ENCODE assay signal across 8 cellular contexts in the genomic region with DNA sequence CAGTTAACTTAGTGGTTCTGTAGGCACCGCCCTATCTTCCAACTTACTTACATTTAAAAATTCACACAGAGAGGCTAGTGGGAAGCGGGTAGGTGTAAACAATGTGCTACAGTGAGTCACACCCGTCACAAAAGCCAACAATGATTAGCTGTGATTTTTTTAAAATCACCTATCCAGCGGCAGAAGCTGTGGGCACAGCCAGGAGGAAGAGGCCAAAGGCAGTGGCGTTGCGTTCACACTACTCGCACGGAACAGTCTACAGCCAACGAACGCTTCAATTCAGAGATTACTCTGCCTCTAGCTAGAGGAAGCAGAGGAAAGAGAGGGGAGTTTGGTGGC. TPM values are rescaled to one million over a fixed set of nuclear protein-coding genes. Genes with fewer than 3 reads are reported as not detected.
A peak's percentile ranks its signal among the peaks of the same experiment; 100 is the strongest.
DNase-seq lines count a peak whose midpoint lies in the region; ATAC-seq and TF ChIP-seq lines count a peak whose summit lies in the region.

No MANE protein-coding gene starts in this region.

- TF ChIP-seq EP300 in suprapubic skin (IDR thresholded peaks at IDR 0.05) = no peak

- H3K27me3 ChIP-seq in HUES64 (ENCODE audit: insufficient read depth, low read length) (peaks cover 40% of the 10 kb centered on the region), ascending aorta (no peaks in the 10 kb centered on the region), kidney epithelial cell (ENCODE audit: control insufficient read depth, insufficient read depth, low read length) (no peaks in the 10 kb centered on the region), suprapubic skin (peaks cover 9% of the 10 kb centered on the region)

- no peaks in the 10 kb centered on the region for H3K36me3 ChIP-seq in HUES64 (ENCODE audit: insufficient read depth, low read length)
- H3K36me3 ChIP-seq in ascending aorta = no peaks in the 10 kb centered on the region
- no peaks in the 10 kb centered on the region for H3K36me3 ChIP-seq in kidney epithelial cell (ENCODE audit: control insufficient read depth, insufficient read depth, low read length)
- no peaks in the 10 kb centered on the region for H3K36me3 ChIP-seq in suprapubic skin

- 3% methylated on average over 10 of the region's 10 CpGs for WGBS in HUES64
- 2% methylated on average over 10 of the region's 10 CpGs for WGBS in suprapubic skin

- intact Hi-C loops in ascending aorta (cut with DNase I) = loop anchor here (2.0 kb wide), 1 partner anchor 1046 kb away; no protein-coding TSS in a partner anchor

- H3K9me3 ChIP-seq in HUES64 (ENCODE audit: insufficient read depth, low read depth, low read length) = no peaks in the 10 kb centered on the region
- no peaks in the 10 kb centered on the region for H3K9me3 ChIP-seq in ascending aorta
- no peaks in the 10 kb centered on the region for H3K9me3 ChIP-seq in suprapubic skin

- peak overlapping the region; percentile 70; the same call in 1 of the 2 replicates for H3K27ac ChIP-seq in HUES64 (ENCODE audit: low read depth, low read length)
- peak overlapping the region; percentile 85 to 91 for H3K27ac ChIP-seq in ascending aorta
- H3K27ac ChIP-seq in suprapubic skin = peak overlapping the region; percentile 85

- peak overlapping the region; percentile 73 for H3K9ac ChIP-seq in HUES64 (ENCODE audit: low read depth, low read length)

- no peak for TF ChIP-seq POLR2A in suprapubic skin (IDR thresholded peaks at IDR 0.05)

- DNase-seq in DMS53 treated with DMSO at 0.1 percent for 48 hours (lab: John Stamatoyannopoulos, UW; ENCODE audit: unreplicated experiment) = peak; percentile 72
- DNase-seq in ascending aorta (ENCODE audit: low spot score in 2 of 2) = no peak
- no peak for DNase-seq in kidney epithelial cell (ENCODE audit: low read depth)
- DNase-seq in suprapubic skin (ENCODE audit: low spot score in 2 of 2) = no peak
- no peak for DNase-seq in activated CD4-positive, alpha-beta T cell treated with anti-CD3 and anti-CD28 coated beads for 1 hour
- no peak for DNase-seq in activated effector memory CD4-positive, alpha-beta T cell treated with Interleukin-2 at 50 U/mL for 16 hours

- TF ChIP-seq CTCF in ascending aorta (IDR thresholded peaks at IDR 0.05) (no peak), kidney epithelial cell (IDR thresholded peaks at IDR 0.05; ENCODE audit: insufficient read depth, low read length, poor library complexity, severe bottlenecking) (no peak), suprapubic skin (IDR thresholded peaks at IDR 0.05) (no peak)

- ATAC-seq in GM21528 (IDR thresholded peaks at IDR 0.05; ENCODE audit: low FRiP score, unreplicated experiment) = peak; percentile 33

- peaks cover 21% of the 10 kb centered on the region for H3K4me1 ChIP-seq in HUES64 (ENCODE audit: insufficient read depth, low read length)
- peaks cover 0 to 2% of the 10 kb centered on the region in 2 donors for H3K4me1 ChIP-seq in ascending aorta
- H3K4me1 ChIP-seq in suprapubic skin = peaks cover 34% of the 10 kb centered on the region

- H3K4me3 ChIP-seq in HUES64 (ENCODE audit: low read length) (peak overlapping the region; percentile 92), ascending aorta (peak overlapping the region; percentile 55 to 87), kidney epithelial cell (ENCODE audit: low read depth, low read length) (peak overlapping the region; percentile 69), suprapubic skin (peak overlapping the region; percentile 83)

RNA-seq across cellular contexts. Expression of a gene that starts 2.5 kb away (rescaled TPM):
- 8.2 TPM for polyA plus RNA-seq in HUES64 (2013, experiment 1 of 2)
- 10.8 TPM for polyA plus RNA-seq in HUES64 (2013, experiment 2 of 2)
- total RNA-seq in ascending aorta (5.2 TPM), kidney epithelial cell (0.21 and 4.5 TPM in 2 replicates), suprapubic skin (1 to 10 TPM; 2.2 to 5.8 (median 3.0) TPM)
